1 cellular context compared by ENCODE assay signal in genomic region chr22:37953437-37954179, GRCh38.
TF ChIP-seq lines count a peak whose summit lies in the region.

Gene C22orf23 (minus strand): TSS chr22:37953601. CDS start chr22:37953149, 452 bp downstream.
Gene POLR2F (plus strand): TSS chr22:37953699. CDS start chr22:37953788, 89 bp downstream.

TF ChIP-seq in H1, 55 proteins besides CTCF, POLR2A, EP300 and RAD21:
- TF ChIP-seq ZNF274 (IDR thresholded peaks at IDR 0.05; ENCODE audit: borderline replicate concordance, extremely low read depth, low read length) = no peak
- TF ChIP-seq HDAC2 (IDR thresholded peaks at IDR 0.05; ENCODE audit: borderline replicate concordance in 1 of 2, low read depth in 2 of 2, low read length in 2 of 2) = peak; percentile 20 to 91; a peak in 2 of 4 replicates
- TF ChIP-seq CREB1 (IDR thresholded peaks at IDR 0.05) = peak; percentile 88
- TF ChIP-seq SIN3A (conservative IDR thresholded peaks at IDR 0.05 in 1 of 2, IDR thresholded peaks at IDR 0.05 in 1 of 2; ENCODE audit: low read depth in 1 of 2, low read length in 2 of 2) = peak in 1 of 2 experiments; percentile 95; a peak in 2 of 4 replicates
- peak; percentile 21; the same call in 1 of the 2 replicates for TF ChIP-seq GABPA (IDR thresholded peaks at IDR 0.05; ENCODE audit: borderline replicate concordance, insufficient read depth, low read length)
- peak; percentile 58 for TF ChIP-seq ASH2L (IDR thresholded peaks at IDR 0.05; ENCODE audit: low read length)
- TF ChIP-seq BACH1 (IDR thresholded peaks at IDR 0.05; ENCODE audit: low read length) = peak; percentile 49; the same call in 1 of the 2 replicates
- TF ChIP-seq RFX5 (IDR thresholded peaks at IDR 0.05; ENCODE audit: borderline replicate concordance, low read depth, low read length) = no peak
- TF ChIP-seq CHD7 (IDR thresholded peaks at IDR 0.05; ENCODE audit: insufficient replicate concordance, low read length) = no peak
- no peak for TF ChIP-seq MAFK (IDR thresholded peaks at IDR 0.05; ENCODE audit: low read depth, low read length)
- peak; percentile 68 for TF ChIP-seq NRF1 (IDR thresholded peaks at IDR 0.05; ENCODE audit: low read depth, low read length)
- TF ChIP-seq PHF8 (conservative IDR thresholded peaks at IDR 0.05; ENCODE audit: low read depth, low read length) = peak; percentile 83
- no peak for TF ChIP-seq TAF7 (optimal IDR thresholded peaks at IDR 0.05; ENCODE audit: borderline replicate concordance, low read depth, low read length)
- peak; percentile 87 for TF ChIP-seq KDM4A (IDR thresholded peaks at IDR 0.05; ENCODE audit: low read depth, low read length, severe bottlenecking)
- 0 out of 2 replicates have a peak, but pooled peaks have one; percentile 11 for TF ChIP-seq SRF (IDR thresholded peaks at IDR 0.05; ENCODE audit: low read depth, low read length)
- no peak for TF ChIP-seq RNF2 (IDR thresholded peaks at IDR 0.05; ENCODE audit: borderline replicate concordance, low read depth, low read length, missing control alignments, poor library complexity, severe bottlenecking)
- no peak for TF ChIP-seq BRCA1 (IDR thresholded peaks at IDR 0.05; ENCODE audit: low read depth, low read length)
- TF ChIP-seq TCF12 (IDR thresholded peaks at IDR 0.05; ENCODE audit: low read depth, low read length) = no peak
- TF ChIP-seq RXRA (IDR thresholded peaks at IDR 0.05; ENCODE audit: insufficient read depth, low read depth, low read length) = no peak
- TF ChIP-seq SIX5 (IDR thresholded peaks at IDR 0.05; ENCODE audit: low read depth, low read length) = no peak
- TF ChIP-seq CBX8 (IDR thresholded peaks at IDR 0.05; ENCODE audit: borderline replicate concordance, low read depth, low read length) = no peak
- TF ChIP-seq CEBPB (IDR thresholded peaks at IDR 0.05; ENCODE audit: low read depth, low read length) = no peak
- no peak for TF ChIP-seq USF2 (IDR thresholded peaks at IDR 0.05; ENCODE audit: low read length)
- TF ChIP-seq TAF1 (IDR thresholded peaks at IDR 0.05; ENCODE audit: low read depth, low read length) = peak; percentile 70
- no peak for TF ChIP-seq NANOG (IDR thresholded peaks at IDR 0.05; ENCODE audit: insufficient read depth, low read depth, low read length, poor library complexity, severe bottlenecking)
- TF ChIP-seq POLR2AphosphoS5 (IDR thresholded peaks at IDR 0.05; ENCODE audit: low read depth, low read length) = peak; percentile 71
- peak; percentile 34; the same call in 1 of the 2 replicates for TF ChIP-seq MAX (IDR thresholded peaks at IDR 0.05)
- no peak for TF ChIP-seq YY1 (IDR thresholded peaks at IDR 0.05; ENCODE audit: low read depth, low read length)
- TF ChIP-seq HDAC6 (IDR thresholded peaks at IDR 0.05; ENCODE audit: low read depth, low read length) = no peak
- TF ChIP-seq SUZ12 (IDR thresholded peaks at IDR 0.05; ENCODE audit: low read length) = no peak
- no peak for TF ChIP-seq SP2 (IDR thresholded peaks at IDR 0.05; ENCODE audit: low read length)
- TF ChIP-seq FOSL1 (IDR thresholded peaks at IDR 0.05; ENCODE audit: insufficient read depth, low read depth, low read length) = no peak
- TF ChIP-seq SAP30 (IDR thresholded peaks at IDR 0.05; ENCODE audit: insufficient read depth, insufficient replicate concordance, low read length) = peak; percentile 84
TF ChIP-seq in H1: peak in this region for 14.
